In genomic region chr6:169701953-169702639, GRCh38 we compare ENCODE assay signal across 1 cellular context.
TF ChIP-seq lines count a peak whose summit lies in the region.

Gene C6orf120 (plus strand): TSS chr6:169702126. CDS start chr6:169702460, 334 bp downstream.
Gene WDR27 (minus strand): TSS chr6:169702029. CDS start chr6:169689005, 13,024 bp downstream.

TF ChIP-seq in HepG2, 621 proteins besides CTCF, POLR2A, EP300 and RAD21 (continued from another document and continues in another):
- 0 out of 2 replicates have a peak, but pooled peaks have one; percentile 41 for TF ChIP-seq ZNF276 (CRISPR knock-in tag; IDR thresholded peaks at IDR 0.05; ENCODE audit: low read depth)
- no peak for TF ChIP-seq ZNF512B (CRISPR knock-in tag; IDR thresholded peaks at IDR 0.05; ENCODE audit: borderline replicate concordance)
- no peak; the same call in 1 of the 2 replicates for TF ChIP-seq ZNF570 (CRISPR knock-in tag; IDR thresholded peaks at IDR 0.05; ENCODE audit: borderline replicate concordance)
- TF ChIP-seq TFAP4 (IDR thresholded peaks at IDR 0.05; ENCODE audit: borderline replicate concordance, low read depth), result peak; percentile 86; the same call in 1 of the 2 replicates
- no peak for TF ChIP-seq E2F2 (CRISPR knock-in tag; IDR thresholded peaks at IDR 0.05; ENCODE audit: borderline replicate concordance)
- TF ChIP-seq DNMT1 (CRISPR knock-in tag; IDR thresholded peaks at IDR 0.05), result peak; percentile 33
- no peak for TF ChIP-seq ATF7 (IDR thresholded peaks at IDR 0.05)
- TF ChIP-seq ATF7 (CRISPR knock-in tag; IDR thresholded peaks at IDR 0.05), result peak; percentile 35; the same call in 1 of the 2 replicates
- TF ChIP-seq SRF (IDR thresholded peaks at IDR 0.05; ENCODE audit: low read depth, low read length), result no peak
- TF ChIP-seq SP1 (IDR thresholded peaks at IDR 0.05), result peak; percentile 85; the same call in 1 of the 2 replicates
- peak; percentile 82 for TF ChIP-seq SP1 (CRISPR knock-in tag; IDR thresholded peaks at IDR 0.05)
- TF ChIP-seq PRDM4 (CRISPR knock-in tag; IDR thresholded peaks at IDR 0.05; ENCODE audit: borderline replicate concordance), result no peak; the same call in 1 of the 2 replicates
- TF ChIP-seq POLR2AphosphoS5 (IDR thresholded peaks at IDR 0.05; ENCODE audit: low read depth, low read length), result peak; percentile 92
- no peak for TF ChIP-seq U2AF2 (IDR thresholded peaks at IDR 0.05; ENCODE audit: low read depth, low read length)
- peak; percentile 94 for TF ChIP-seq THAP11 (CRISPR knock-in tag; IDR thresholded peaks at IDR 0.05)
- TF ChIP-seq RFX1 (IDR thresholded peaks at IDR 0.05), result peak; percentile 81
- TF ChIP-seq ZFP90 (CRISPR knock-in tag; IDR thresholded peaks at IDR 0.05; ENCODE audit: borderline replicate concordance), result 0 out of 2 replicates have a peak, but pooled peaks have one; percentile 41
- TF ChIP-seq RFX3 (CRISPR knock-in tag; IDR thresholded peaks at IDR 0.05), result peak; percentile 71
- TF ChIP-seq CEBPB (IDR thresholded peaks at IDR 0.05; ENCODE audit: borderline replicate concordance, low read depth, low read length), result no peak
- TF ChIP-seq TEAD3 (CRISPR knock-in tag; optimal IDR thresholded peaks at IDR 0.05; ENCODE audit: borderline replicate concordance), result peak; percentile 58
- no peak for TF ChIP-seq RBM39 (IDR thresholded peaks at IDR 0.05; ENCODE audit: low read depth, low read length, poor library complexity, severe bottlenecking)
- TF ChIP-seq GMEB1 (CRISPR knock-in tag; IDR thresholded peaks at IDR 0.05; ENCODE audit: borderline replicate concordance), result peak; percentile 88
- no peak for TF ChIP-seq PLRG1 (conservative IDR thresholded peaks at IDR 0.05)
- TF ChIP-seq HMG20A (CRISPR knock-in tag; IDR thresholded peaks at IDR 0.05; ENCODE audit: borderline replicate concordance), result 0 out of 2 replicates have a peak, but pooled peaks have one; percentile 13
- peak; percentile 94 for TF ChIP-seq CBX1 (IDR thresholded peaks at IDR 0.05; ENCODE audit: low read depth)
- TF ChIP-seq PTBP1 (IDR thresholded peaks at IDR 0.05; ENCODE audit: low read depth, low read length, poor library complexity, severe bottlenecking), result no peak
- TF ChIP-seq MXI1 (IDR thresholded peaks at IDR 0.05; ENCODE audit: borderline replicate concordance, low read depth, low read length), result peak; percentile 97
- TF ChIP-seq CREM (IDR thresholded peaks at IDR 0.05), result peak; percentile 86
- no peak for TF ChIP-seq CREM (CRISPR knock-in tag; IDR thresholded peaks at IDR 0.05)
- peak; percentile 41 for TF ChIP-seq IKZF4 (CRISPR knock-in tag; IDR thresholded peaks at IDR 0.05; ENCODE audit: borderline replicate concordance, low read depth, not compliant biosample characterization)
- no peak for TF ChIP-seq EHMT2 (IDR thresholded peaks at IDR 0.05; ENCODE audit: borderline replicate concordance, low read depth, low read length)
- no peak for TF ChIP-seq ZNF263 (CRISPR knock-in tag; IDR thresholded peaks at IDR 0.05)
- peak; percentile 32; the same call in 1 of the 2 replicates for TF ChIP-seq JUN (CRISPR knock-in tag; IDR thresholded peaks at IDR 0.05)
- TF ChIP-seq ZNF280D (CRISPR knock-in tag; IDR thresholded peaks at IDR 0.05), result peak; percentile 67
- TF ChIP-seq GTF2F1 (IDR thresholded peaks at IDR 0.05; ENCODE audit: low read length), result no peak; the same call in 1 of the 2 replicates
- TF ChIP-seq THAP7 (CRISPR knock-in tag; IDR thresholded peaks at IDR 0.05), result peak; percentile 8; the same call in 1 of the 2 replicates
- TF ChIP-seq ZNF562 (CRISPR knock-in tag; IDR thresholded peaks at IDR 0.05; ENCODE audit: borderline replicate concordance), result peak; percentile 53; the same call in 1 of the 2 replicates
- TF ChIP-seq BCL3 (CRISPR knock-in tag; IDR thresholded peaks at IDR 0.05), result peak; percentile 84; the same call in 1 of the 2 replicates
- TF ChIP-seq FOSL1 (CRISPR knock-in tag; IDR thresholded peaks at IDR 0.05; ENCODE audit: borderline replicate concordance), result peak; percentile 32; the same call in 1 of the 2 replicates
- peak; percentile 76; the same call in 1 of the 2 replicates for TF ChIP-seq ZBTB7A (CRISPR knock-in tag; IDR thresholded peaks at IDR 0.05)
- no peak for TF ChIP-seq NCOA5 (CRISPR knock-in tag; IDR thresholded peaks at IDR 0.05)
- TF ChIP-seq ZNF550 (CRISPR knock-in tag; IDR thresholded peaks at IDR 0.05; ENCODE audit: borderline replicate concordance), result no peak
- no peak for TF ChIP-seq E2F5 (CRISPR knock-in tag; conservative IDR thresholded peaks at IDR 0.05)
- 0 out of 2 replicates have a peak, but pooled peaks have one; percentile 9 for TF ChIP-seq ZBTB43 (CRISPR knock-in tag; conservative IDR thresholded peaks at IDR 0.05)
